ENCODE assay signal across 8 cellular contexts in the genomic region with DNA sequence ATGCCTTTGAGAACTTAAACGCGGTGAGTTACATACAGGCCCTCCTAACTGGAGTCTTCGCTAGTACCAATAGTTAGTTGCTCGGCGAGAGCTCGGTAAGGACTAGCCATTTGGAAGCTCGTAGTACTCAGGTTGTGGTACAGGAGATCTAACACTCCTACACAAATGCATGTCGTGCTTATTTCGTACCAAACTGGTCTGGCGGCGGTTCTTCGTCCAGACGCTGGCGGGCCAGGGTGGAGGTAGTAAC. TPM values are rescaled to one million over a fixed set of nuclear protein-coding genes. Genes with fewer than 3 reads are reported as not detected.
A peak's percentile ranks its signal among the peaks of the same experiment; 100 is the strongest.
DNase-seq lines count a peak whose midpoint lies in the region; ATAC-seq and TF ChIP-seq lines count a peak whose summit lies in the region.

No MANE protein-coding gene starts in this region.

- in situ Hi-C loops in IMR-90 (cut with MboI; ENCODE audit: low sequenced_read_pairs): no loop called here

- H3K36me3 ChIP-seq in IMR-90 (ENCODE audit: control insufficient read depth, insufficient read depth, low read length) (no peaks in the 10 kb centered on the region), duodenal mucosa (ENCODE audit: control insufficient read depth in 1 of 2, insufficient read depth in 2 of 2, low read length in 2 of 2) (no peaks in the 10 kb centered on the region)

- peak overlapping the region; percentile 95 for H3K14ac ChIP-seq in IMR-90 (replicated peaks; ENCODE audit: low read depth, low read length)

- dilution Hi-C loops in IMR-90 (cut with HindIII; ENCODE audit: low sequenced_read_pairs, unreplicated experiment): no loop called here

- DNase-seq in GM12864 (ENCODE audit: low read depth): no peak
- DNase-seq in IMR-90: no peak
- DNase-seq in naive thymus-derived CD8-positive, alpha-beta T cell: no peak
- no peak for DNase-seq in DMS53 (lab: John Stamatoyannopoulos, UW)
- no peak for DNase-seq in kidney glomerular epithelial cell (lab: John Stamatoyannopoulos, UW)
- no peak for DNase-seq in 8988T
- no peak for DNase-seq in stimulated activated naive CD4-positive, alpha-beta T cell treated with Interleukin-2 at 50 U/mL for 16 hours (lab: John Stamatoyannopoulos, UW)

- H2AFZ ChIP-seq in IMR-90 (replicated peaks; ENCODE audit: low read length, poor library complexity): peak overlapping the region; percentile 95

- H3K4me1 ChIP-seq in IMR-90 (ENCODE audit: control insufficient read depth, insufficient read depth, low read length) (peaks cover 2% of the 10 kb centered on the region; the same call in 1 of the 2 replicates), duodenal mucosa (ENCODE audit: control insufficient read depth in 1 of 2, insufficient read depth in 2 of 2, low read length in 2 of 2) (peaks cover 15 to 22% of the 10 kb centered on the region in 2 donors)

- H3K4me3 ChIP-seq in GM12864 (ENCODE audit: low read depth, low read length) (peak overlapping the region; percentile 57), IMR-90 (ENCODE audit: insufficient read depth, low read depth, low read length) (peak overlapping the region; percentile 84), duodenal mucosa (ENCODE audit: low read depth in 1 of 2, low read length in 2 of 2) (peak overlapping the region; percentile 86 to 95)

- intact Hi-C loops in IMR-90 (cut with micrococcal nuclease): loop anchor here (1.0 to 10.0 kb wide), 3 partner anchors 61 to 399 kb away; no protein-coding TSS in a partner anchor

- peaks cover 0 to 3% (median 2%) of the 10 kb centered on the region in 3 donors for H3K36me3 Mint-ChIP-seq in naive thymus-derived CD8-positive, alpha-beta T cell

- H3K4ac ChIP-seq in IMR-90 (ENCODE audit: low read depth, low read length): peak overlapping the region; percentile 91

- no peaks in the 10 kb centered on the region for H3K9me3 Mint-ChIP-seq in naive thymus-derived CD8-positive, alpha-beta T cell

- H3K4me2 ChIP-seq in IMR-90 (ENCODE audit: low read depth, low read length): peak overlapping the region; percentile 97

- no peak for TF ChIP-seq CTCF in GM12864 (IDR thresholded peaks at IDR 0.05; ENCODE audit: low read depth, low read length, missing control alignments)
- no peak for TF ChIP-seq CTCF in IMR-90 (conservative IDR thresholded peaks at IDR 0.05; ENCODE audit: low read depth, low read length)

- no peak for TF ChIP-seq RAD21 in IMR-90 (IDR thresholded peaks at IDR 0.05; ENCODE audit: low read length)

- H3K27me3 Mint-ChIP-seq in naive thymus-derived CD8-positive, alpha-beta T cell: no peaks in the 10 kb centered on the region

- peak overlapping the region; percentile 52 for H2AK5ac ChIP-seq in IMR-90 (ENCODE audit: low read depth, low read length)

- peak overlapping the region; percentile 98 for H4K5ac ChIP-seq in IMR-90 (ENCODE audit: low read depth, low read length)

- no peak for TF ChIP-seq POLR2A in IMR-90 (IDR thresholded peaks at IDR 0.05; ENCODE audit: low read depth, low read length)

- peak overlapping the region; percentile 58; the same call in 1 of the 2 replicates for H2BK20ac ChIP-seq in IMR-90 (ENCODE audit: low read depth, low read length)

- peak overlapping the region; percentile 89 for H3K18ac ChIP-seq in IMR-90 (ENCODE audit: low read depth, low read length)

- peak; percentile 34 for ATAC-seq in IMR-90 (ENCODE audit: low read depth)
- peak in 1 of 2 donors; percentile 38 for ATAC-seq in naive thymus-derived CD8-positive, alpha-beta T cell

- H3K23ac ChIP-seq in IMR-90 (ENCODE audit: low read depth, low read length): peak overlapping the region; percentile 91

- WGBS in IMR-90 (ENCODE audit: extremely low coverage in 2 of 2, insufficient read length in 1 of 2), 2 experiments: no CpG with 5 or more reads among the region's 14 CpGs

- H3K9me3 ChIP-seq in IMR-90 (ENCODE audit: control insufficient read depth, insufficient read depth, low read length): no peaks in the 10 kb centered on the region
- H3K9me3 ChIP-seq in duodenal mucosa (ENCODE audit: control insufficient read depth in 1 of 2, low read length in 2 of 2): no peaks in the 10 kb centered on the region

- H3K4me1 Mint-ChIP-seq in naive thymus-derived CD8-positive, alpha-beta T cell: peaks cover 13 to 55% (median 45%) of the 10 kb centered on the region in 4 donors

- CTCF ChIA-PET in IMR-90 (lab: Yijun Ruan, JAX): interaction anchor here (1.0 to 1.1 kb wide), 2 partner anchors 9 kb away, joined by 3 read pairs; no protein-coding TSS in a partner anchor

- POLR2A ChIA-PET in IMR-90 (lab: Charles Lee; ENCODE audit: unreplicated experiment): interaction anchor here (0.6 kb wide), 1 partner anchor 423 kb away, joined by 3 read pairs; no protein-coding TSS in a partner anchor
- POLR2A ChIA-PET in naive thymus-derived CD8-positive, alpha-beta T cell (lab: Charles Lee): interaction anchor here (0.6 to 1.2 kb wide), 3 partner anchors 9 to 195 kb away, joined by 3 to 6 read pairs (median 4); a partner anchor contains a TSS

- H2BK5ac ChIP-seq in IMR-90 (ENCODE audit: low read depth, low read length, poor library complexity, severe bottlenecking): peak overlapping the region; percentile 73

- peak overlapping the region; percentile 87 to 94 (median 90) for H3K4me3 Mint-ChIP-seq in naive thymus-derived CD8-positive, alpha-beta T cell

- H4K91ac ChIP-seq in IMR-90 (ENCODE audit: insufficient read depth, low read depth, low read length): peak overlapping the region; percentile 86

- H3K9me1 ChIP-seq in IMR-90 (ENCODE audit: insufficient read depth, low read length): no peaks in the 10 kb centered on the region

- peak overlapping the region; percentile 67; the same call in 2 of the 3 replicates for H2BK15ac ChIP-seq in IMR-90 (ENCODE audit: low read depth, low read length)

- H3K27me3 ChIP-seq in IMR-90 (ENCODE audit: control insufficient read depth, insufficient read depth, low read length) (no peaks in the 10 kb centered on the region), duodenal mucosa (ENCODE audit: control insufficient read depth in 1 of 2, insufficient read depth in 2 of 2, low read length in 2 of 2) (no peaks in the 10 kb centered on the region)

- H3K79me1 ChIP-seq in IMR-90 (ENCODE audit: low read depth in 1 of 2, low read length in 2 of 2): peaks cover 7 to 22% of the 10 kb centered on the region in 2 experiments; a peak in 3 of 4 replicates

- H3K9ac ChIP-seq in IMR-90 (ENCODE audit: low read depth, low read length): peak overlapping the region; percentile 98
- peak overlapping the region; percentile 68 to 89 for H3K9ac ChIP-seq in duodenal mucosa (ENCODE audit: low read depth in 1 of 2, low read length in 2 of 2)

- peak overlapping the region; percentile 93 for H2BK120ac ChIP-seq in IMR-90 (ENCODE audit: low read depth, low read length)

- peak overlapping the region; percentile 89 to 97 (median 95) for H3K27ac Mint-ChIP-seq in naive thymus-derived CD8-positive, alpha-beta T cell

- BruUV-seq in IMR-90 (replicated peaks; lab: Mats Ljungman, UMichigan): no TSS peak

- peak overlapping the region; percentile 82 for H3K56ac ChIP-seq in IMR-90 (ENCODE audit: extremely low read depth, insufficient read depth, low read length)

- no peaks in the 10 kb centered on the region for H4K20me1 ChIP-seq in IMR-90 (ENCODE audit: insufficient read depth, low read length)

- peak overlapping the region; percentile 83 for H2AK9ac ChIP-seq in IMR-90 (replicated peaks; ENCODE audit: low read depth, low read length, poor library complexity)

- H3K27ac ChIP-seq in IMR-90 (ENCODE audit: insufficient read depth, low read length) (peak overlapping the region; percentile 86), duodenal mucosa (ENCODE audit: low read depth, low read length) (peak overlapping the region; percentile 90)

- H4K8ac ChIP-seq in IMR-90 (ENCODE audit: low read depth in 2 of 2, low read length in 2 of 2): peak overlapping the region; percentile 84 to 96

TF ChIP-seq in IMR-90, 13 proteins besides CTCF, POLR2A, EP300 and RAD21:
- no peak for TF ChIP-seq NFE2L2 (IDR thresholded peaks at IDR 0.05; ENCODE audit: low read depth, low read length)
- TF ChIP-seq CHD1 (IDR thresholded peaks at IDR 0.05; ENCODE audit: low read depth, low read length): no peak
- TF ChIP-seq SMC3 (IDR thresholded peaks at IDR 0.05; ENCODE audit: low read depth, low read length): no peak
- no peak for TF ChIP-seq BHLHE40 (IDR thresholded peaks at IDR 0.05; ENCODE audit: low read depth, low read length)
- TF ChIP-seq MAFK (IDR thresholded peaks at IDR 0.05; ENCODE audit: low read depth, low read length): no peak
- no peak for TF ChIP-seq MAZ (IDR thresholded peaks at IDR 0.05; ENCODE audit: borderline replicate concordance, low read depth, low read length)
- TF ChIP-seq CEBPB (IDR thresholded peaks at IDR 0.05; ENCODE audit: low read depth, low read length): no peak

RNA-seq across cellular contexts. Expression of a gene that starts 0.3 kb away (rescaled TPM):
- 22.8 and 27.2 TPM in 2 replicates for total RNA-seq in IMR-90 (2012; rRNA removed)
- 11.0 and 12.2 TPM in 2 replicates for polyA plus RNA-seq in IMR-90 (2012; rRNA removed)
- 1.9 and 5.2 TPM in 2 replicates for polyA plus RNA-seq in IMR-90 (2012; cell fraction: cytosol; rRNA removed)
- polyA plus RNA-seq in IMR-90 (2012; cell fraction: nucleus; rRNA removed; ENCODE audit: low replicate concordance): 1.2 and 8.7 TPM in 2 replicates
- 10 to 100 TPM; 15.6 to 15.7 TPM for total RNA-seq in naive thymus-derived CD8-positive, alpha-beta T cell
- polyA plus RNA-seq in naive thymus-derived CD8-positive, alpha-beta T cell: 10 to 100 TPM; 10.7 to 16.8 (median 13.0) TPM
